30 cellular contexts compared by ENCODE assay signal in the genomic region with DNA sequence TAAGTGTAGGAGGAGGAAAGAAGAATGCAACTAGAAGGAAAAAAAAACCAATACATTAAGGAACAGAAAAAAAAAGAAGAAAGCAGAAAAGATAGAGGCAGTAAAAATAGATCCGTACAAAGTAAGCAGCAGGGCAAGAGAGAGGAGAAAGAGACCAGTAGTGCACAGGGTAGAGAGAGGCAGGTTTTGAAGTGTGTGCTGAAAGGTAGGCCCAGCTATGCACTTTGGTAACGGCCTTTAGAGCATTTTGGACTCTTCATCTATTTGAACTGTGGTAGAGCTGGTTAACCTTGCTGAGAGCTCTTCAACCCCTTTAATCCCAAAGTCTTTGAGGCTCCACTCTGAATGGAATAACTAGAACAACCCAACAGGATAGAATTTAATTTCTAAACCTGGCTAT. TPM values are rescaled to one million over a fixed set of nuclear protein-coding genes. Genes with fewer than 3 reads are reported as not detected.
DNase-seq lines count a peak whose midpoint lies in the region; ATAC-seq, FAIRE-seq and TF ChIP-seq lines count a peak whose summit lies in the region.
"Had no signal": no experiment of that assay in that cellular context is flagged by ENCODE, and none has a peak within 500 bp of the region (broad histone marks: within the 10 kb centered on the region; RNA-seq: fewer than 3 reads in every experiment).

No MANE protein-coding gene starts in this region.

- no peaks in the 10 kb centered on the region for H4K20me1 ChIP-seq in K562 (replicated peaks; ENCODE audit: control insufficient read depth, insufficient read depth, low read length)
- H4K20me1 ChIP-seq: BLaER1 had no signal

- H3K4me2 ChIP-seq in K562 (ENCODE audit: insufficient read depth, low read length): no peak overlapping the region
- H3K4me2 ChIP-seq: BLaER1 had no signal

- in situ Hi-C loops in K562 (cut with MboI): no loop called here

- intact Hi-C loops in K562 (cut with micrococcal nuclease): no loop called here
- intact Hi-C loops in activated CD8-positive, alpha-beta T cell treated with anti-CD3 and anti-CD28 coated beads for 36 hours (cut with micrococcal nuclease): no loop called here
- intact Hi-C loops in left colon (cut with DNase I, micrococcal nuclease): no loop called here

- H3K9me3 Mint-ChIP-seq in activated CD8-positive, alpha-beta T cell treated with anti-CD3 and anti-CD28 coated beads for 36 hours: no peaks in the 10 kb centered on the region
- H3K9me3 Mint-ChIP-seq: CD14-positive monocyte had no signal

- CTCF ChIA-PET in K562 (lab: Yijun Ruan, JAX; ENCODE audit: low intra/inter-chr PET ratio): no interaction called here
- CTCF ChIA-PET in activated CD8-positive, alpha-beta T cell treated with anti-CD3 and anti-CD28 coated beads for 36 hours (lab: Charles Lee): no interaction called here

- no peak for TF ChIP-seq RAD21 in K562 (CRISPR knock-in tag; conservative IDR thresholded peaks at IDR 0.05 in 1 of 2, IDR thresholded peaks at IDR 0.05 in 1 of 2)

- TF ChIP-seq POLR2A in K562 (conservative IDR thresholded peaks at IDR 0.05): no peak

- no peak for FAIRE-seq in K562 (lab: Jason Lieb, UNC)
- FAIRE-seq: A204.1, GM12878, GM12892, GM18507, GM19239 had no signal

- H3K9me1 ChIP-seq in K562 (ENCODE audit: control insufficient read depth, insufficient read depth, low read length): no peaks in the 10 kb centered on the region

- no peaks in the 10 kb centered on the region for H3K9me3 ChIP-seq in K562 (replicated peaks; ENCODE audit: control insufficient read depth, insufficient read depth, low read depth, low read length)
- H3K9me3 ChIP-seq: BE2C, BLaER1, Caco-2 had no signal

- no TSS peak for BruUV-seq in K562 (replicated peaks; lab: Mats Ljungman, UMichigan)

- WGBS in K562 (ENCODE audit: insufficient coverage, low coverage, missing lambda C conversion rate): 59% methylated on average over 2 of the region's 2 CpGs

- peaks cover 5% of the 10 kb centered on the region; the same call in 1 of the 3 replicates for H3K79me2 ChIP-seq in K562 (ENCODE audit: control insufficient read depth, insufficient read depth, low read length)

- 0 out of 3 replicates have a peak, but pooled peaks cover 3% of the 10 kb centered on the region for H3K36me3 ChIP-seq in K562 (ENCODE audit: control insufficient read depth, insufficient read depth, low read length)
- H3K36me3 ChIP-seq: BE2C, BLaER1 had no signal

- no peaks in the 10 kb centered on the region for H3K27me3 Mint-ChIP-seq in activated CD8-positive, alpha-beta T cell treated with anti-CD3 and anti-CD28 coated beads for 36 hours
- H3K27me3 Mint-ChIP-seq: CD4-positive, alpha-beta T cell had no signal

- no peaks in the 10 kb centered on the region for H3K36me3 Mint-ChIP-seq in activated CD8-positive, alpha-beta T cell treated with anti-CD3 and anti-CD28 coated beads for 36 hours (ENCODE audit: low read depth)
- H3K36me3 Mint-ChIP-seq: CD14-positive monocyte; CD8-positive, alpha-beta T cell had no signal

- no peak overlapping the region for H3K27ac Mint-ChIP-seq in activated CD8-positive, alpha-beta T cell treated with anti-CD3 and anti-CD28 coated beads for 36 hours
- H3K27ac Mint-ChIP-seq: CD14-positive monocyte; CD4-positive, alpha-beta T cell; CD8-positive, alpha-beta T cell had no signal

- no peak overlapping the region for H3K4me3 Mint-ChIP-seq in activated CD8-positive, alpha-beta T cell treated with anti-CD3 and anti-CD28 coated beads for 36 hours
- H3K4me3 Mint-ChIP-seq: CD14-positive monocyte; CD4-positive, alpha-beta T cell; CD8-positive, alpha-beta T cell had no signal

- peak; percentile 52 for DNase-seq in NCI-H510A treated with DMSO at 0.1 percent for 48 hours (lab: John Stamatoyannopoulos, UW)
- DNase-seq in NCI-H510A (lab: John Stamatoyannopoulos, UW): no peak
- DNase-seq in DMS79 (lab: John Stamatoyannopoulos, UW): peak; percentile 37
- DNase-seq in DMS79 treated with DMSO at 0.1 percent for 48 hours (lab: John Stamatoyannopoulos, UW): peak; percentile 36
- no peak for DNase-seq in K562 (ENCODE audit: extremely low read depth in 1 of 4, low spot score in 3 of 4)
- DNase-seq in activated CD8-positive, alpha-beta T cell treated with anti-CD3 and anti-CD28 coated beads for 36 hours: no peak
- no peak for DNase-seq in left colon
- DNase-seq: 8988T; ACHN; BE2C; C1 segment of cervical spinal cord; Caco-2; CD4-positive, alpha-beta T cell; CD8-positive, alpha-beta T cell; DMS 273 treated with DMSO at 0.1 percent for 48 hours; DMS153; DMS53; DND-41; EL; GDM1 had no signal

- ATAC-seq in K562 (peak; percentile 51), GM18517 (IDR thresholded peaks at IDR 0.05; ENCODE audit: unreplicated experiment) (no peak), left colon (no peak)
- ATAC-seq in activated CD8-positive, alpha-beta T cell treated with anti-CD3 and anti-CD28 coated beads for 36 hours: no peak
- ATAC-seq: CD8-positive, alpha-beta T cell; GM12878 had no signal

- no peaks in the 10 kb centered on the region for H3K27me3 ChIP-seq in K562 (ENCODE audit: control insufficient read depth in 2 of 2, insufficient read depth in 2 of 2, low read length in 2 of 2)
- H3K27me3 ChIP-seq: BE2C, BLaER1 had no signal

- no peak overlapping the region for H2AFZ ChIP-seq in K562 (ENCODE audit: low read depth, low read length)

- H3K4me1 Mint-ChIP-seq in activated CD8-positive, alpha-beta T cell treated with anti-CD3 and anti-CD28 coated beads for 36 hours (ENCODE audit: low read depth): no peaks in the 10 kb centered on the region
- H3K4me1 Mint-ChIP-seq: CD14-positive monocyte had no signal

- POLR2A ChIA-PET in K562 (lab: Yijun Ruan, JAX): interaction anchor here (1.2 kb wide), 1 partner anchor 11 kb away, joined by 6 read pairs; no protein-coding TSS in a partner anchor
- POLR2A ChIA-PET in activated CD8-positive, alpha-beta T cell treated with anti-CD3 and anti-CD28 coated beads for 36 hours (lab: Charles Lee): no interaction called here

- no peak for TF ChIP-seq CTCF in K562 (IDR thresholded peaks at IDR 0.05 in 2 of 3, conservative IDR thresholded peaks at IDR 0.05 in 1 of 3; ENCODE audit: insufficient read depth in 2 of 3, low read depth in 1 of 3, low read length in 3 of 3)
- no peak for TF ChIP-seq CTCF in activated CD8-positive, alpha-beta T cell treated with anti-CD3 and anti-CD28 coated beads for 36 hours (IDR thresholded peaks at IDR 0.05)

- no peak for TF ChIP-seq EP300 in K562 (IDR thresholded peaks at IDR 0.05; ENCODE audit: low read length)

- H3K27ac ChIP-seq in K562 (ENCODE audit: extremely low read depth, low read depth, low read length): no peak overlapping the region
- H3K27ac ChIP-seq: BLaER1 had no signal

- H3K4me3 ChIP-seq in K562: no peak overlapping the region
- H3K4me3 ChIP-seq: BLaER1, GM12878 had no signal

- H3K4me1 ChIP-seq in K562 (replicated peaks in 1 of 2; ENCODE audit: control insufficient read depth in 2 of 2, insufficient read depth in 2 of 2, low read length in 2 of 2): peaks cover 0 to 6% of the 10 kb centered on the region in 2 experiments; a peak in 1 of 5 replicates
- H3K4me1 ChIP-seq: BE2C, BLaER1, Caco-2 had no signal

- H3K9ac ChIP-seq in K562 (ENCODE audit: insufficient read depth in 1 of 2, low read depth in 2 of 2, low read length in 2 of 2): no peak overlapping the region
- H3K9ac ChIP-seq: BLaER1 had no signal

TF ChIP-seq in K562, 482 proteins besides CTCF, POLR2A, EP300 and RAD21:
- TF ChIP-seq, protein P1, sequence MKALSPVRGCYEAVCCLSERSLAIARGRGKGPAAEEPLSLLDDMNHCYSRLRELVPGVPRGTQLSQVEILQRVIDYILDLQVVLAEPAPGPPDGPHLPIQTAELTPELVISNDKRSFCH (CRISPR knock-in tag; IDR thresholded peaks at IDR 0.05): no peak
- TF ChIP-seq, protein P1 (tag; IDR thresholded peaks at IDR 0.05): no peak

RNA-seq across cellular contexts. Expression of a gene that starts 45.2 kb away (rescaled TPM):
- total RNA-seq in K562 (2011; cell fraction: chromatin; rRNA removed; ENCODE audit: low replicate concordance): 3.8 and 10.6 TPM in 2 replicates
- total RNA-seq in K562 (2011; cell fraction: nucleolus; rRNA removed): 2.0 and 3.2 TPM in 2 replicates
- total RNA-seq in K562 (2011; cell fraction: nucleoplasm; rRNA removed): 5.1 and 6.3 TPM in 2 replicates
- total RNA-seq in K562 (2014; rRNA removed) (3.1 and 3.3 TPM in 2 replicates), K562 (2014; rRNA removed; fragmentation: Illumina TruSeq; extraction: Trizol) (4.9 and 5.1 TPM in 2 replicates), K562 (2015; rRNA removed; fragmentation: Illumina TruSeq; extraction: Trizol) (7.4 and 7.8 TPM in 2 replicates), K562 (2021) (3.9 and 4.7 TPM in 2 replicates), left colon (1 to 10 TPM in 1 of 2 donors, under 1 TPM in 1; 0.37 to 1.2 TPM)
- polyA plus RNA-seq in K562 (2011; rRNA removed) (0.99 and 2.1 TPM in 2 replicates), K562 (2014; fragmentation: Illumina TruSeq; extraction: Trizol) (2.2 and 2.4 TPM in 2 replicates), K562 (2014; fragmentation: Nextera tagmentation; extraction: Ambion mirVana) (1 to 10 TPM in 1 of 2 experiments, under 1 TPM in 1; 0.90 to 1.5 TPM), K562 (2014; rRNA removed) (1.7 and 1.8 TPM in 2 replicates)
- 0.55 and 2.4 TPM in 2 replicates for polyA plus RNA-seq in K562 (2011; cell fraction: cytosol; rRNA removed)
- 2.6 and 4.9 TPM in 2 replicates for polyA plus RNA-seq in K562 (2011; cell fraction: nucleus; rRNA removed)
- 2.1 and 2.2 TPM in 2 replicates for polyA plus RNA-seq in K562 (2012)
- polyA minus RNA-seq in K562 (2011; rRNA and poly(A)+ RNA removed): 5.0 and 10.2 TPM in 2 replicates
- 0.76 and 2.3 TPM in 2 replicates for polyA minus RNA-seq in K562 (2011; cell fraction: cytosol; rRNA and poly(A)+ RNA removed)
- polyA minus RNA-seq in K562 (2011; cell fraction: nucleus; rRNA and poly(A)+ RNA removed): 9.6 and 23.1 TPM in 2 replicates
- total RNA-seq in activated CD8-positive, alpha-beta T cell treated with anti-CD3 and anti-CD28 coated beads for 36 hours: not detected
- total RNA-seq: CD4-positive, alpha-beta T cell; CD8-positive, alpha-beta T cell; G401 had no signal
- polyA plus RNA-seq: AG04450 had no signal

Comparison
In these comparisons a context has a peak if more than half of its experiments do, and no peak if none do; other contexts are left out.
1. DNase-seq: peak in NCI-H510A treated with DMSO at 0.1 percent for 48 hours (single experiment), DMS79 (single experiment) and DMS79 treated with DMSO at 0.1 percent for 48 hours (single experiment); none in NCI-H510A (single experiment), K562 (0 of 4), activated CD8-positive, alpha-beta T cell treated with anti-CD3 and anti-CD28 coated beads for 36 hours (single experiment) and left colon (0 of 2).